ENCODE assay signal across 24 cellular contexts in the genomic region with DNA sequence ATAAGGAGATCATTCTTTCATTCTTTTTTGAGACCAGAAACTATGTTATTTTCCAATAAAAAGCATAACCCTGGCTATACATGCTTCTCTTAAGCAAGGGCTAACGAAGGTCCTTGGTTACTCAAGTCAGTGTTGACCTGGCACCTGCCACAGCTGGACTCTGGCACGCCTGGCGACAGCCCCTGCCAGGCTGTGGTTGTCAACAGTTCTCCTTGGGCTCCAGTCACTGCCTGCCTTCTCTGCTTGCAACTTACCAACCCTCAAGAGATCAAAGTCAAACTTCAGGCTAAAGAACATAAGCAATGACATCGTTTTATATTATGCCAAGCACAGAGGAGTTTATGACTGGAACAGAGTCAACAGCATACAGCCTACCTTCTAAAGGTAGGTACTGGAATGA.
"Had no signal": no experiment of that assay in that cellular context is flagged by ENCODE, and none has a peak within 500 bp of the region (broad histone marks: within the 10 kb centered on the region; RNA-seq: fewer than 3 reads in every experiment).

No MANE protein-coding gene starts in this region.

- H3K27me3 Mint-ChIP-seq: activated CD4-positive, alpha-beta T cell treated with anti-CD3 and anti-CD28 coated beads, Interleukin-2, amount 10 ng/mL, durations not matched to agents 7 days and 5 days; activated CD8-positive, alpha-beta memory T cell treated with anti-CD3 and anti-CD28 coated beads, Interleukin-2, amount 10 ng/mL, durations not matched to agents 7 days and 5 days; activated CD8-positive, alpha-beta T cell treated with anti-CD3 and anti-CD28 coated beads for 36 hours; activated naive CD8-positive, alpha-beta T cell treated with anti-CD3 and anti-CD28 coated beads, Interleukin-2, amount 50 U/mL, for 24 hours; brain; T-helper 17 cell; type B pancreatic cell had no signal

- DNase-seq: activated CD4-positive, alpha-beta T cell treated with anti-CD3 and anti-CD28 coated beads, Interleukin-2, amount 10 ng/mL, durations not matched to agents 7 days and 5 days; activated CD8-positive, alpha-beta memory T cell treated with anti-CD3 and anti-CD28 coated beads, Interleukin-2, amount 10 ng/mL, durations not matched to agents 7 days and 5 days; activated CD8-positive, alpha-beta T cell treated with anti-CD3 and anti-CD28 coated beads for 36 hours; activated gamma-delta T cell; activated naive CD4-positive, alpha-beta T cell treated with anti-CD3 and anti-CD28 coated beads, Interleukin-2, amount 50 U/mL, for 16 hours; activated naive CD8-positive, alpha-beta T cell treated with anti-CD3 and anti-CD28 coated beads, Interleukin-2, amount 50 U/mL, for 24 hours; activated T-cell treated with anti-CD3 and anti-CD28 coated beads for 4 hours; dermis blood vessel endothelial cell; effector CD8-positive, alpha-beta T cell; foreskin melanocyte; immature natural killer cell; left ventricle myocardium inferior; mammary epithelial cell; sigmoid colon; stimulated activated CD4-positive, alpha-beta T cell treated with anti-CD3 and anti-CD28 coated beads, Interleukin-2, amount 100 ng/mL, for 48 hours; stimulated activated naive CD8-positive, alpha-beta T cell treated with anti-CD3 and anti-CD28 coated beads, Interleukin-15, Interleukin-2, amounts not matched to agents 100 U/mL and 50 U/mL, for 24 hours; SW 1271; T-helper 17 cell; testis had no signal

- H3K36me3 Mint-ChIP-seq: activated CD8-positive, alpha-beta memory T cell treated with anti-CD3 and anti-CD28 coated beads, Interleukin-2, amount 10 ng/mL, durations not matched to agents 7 days and 5 days had no signal

- H3K27me3 ChIP-seq: neural progenitor cell, sigmoid colon, testis, vagina had no signal

- H3K4me1 Mint-ChIP-seq: activated CD8-positive, alpha-beta memory T cell treated with anti-CD3 and anti-CD28 coated beads, Interleukin-2, amount 10 ng/mL, durations not matched to agents 7 days and 5 days; neural progenitor cell had no signal

- H3K9ac ChIP-seq: neural progenitor cell had no signal

- H3K4me2 ChIP-seq: neural progenitor cell had no signal

- H3K27ac Mint-ChIP-seq: activated CD4-positive, alpha-beta T cell treated with anti-CD3 and anti-CD28 coated beads, Interleukin-2, amount 10 ng/mL, durations not matched to agents 7 days and 5 days; activated CD8-positive, alpha-beta memory T cell treated with anti-CD3 and anti-CD28 coated beads, Interleukin-2, amount 10 ng/mL, durations not matched to agents 7 days and 5 days; activated CD8-positive, alpha-beta T cell treated with anti-CD3 and anti-CD28 coated beads for 36 hours; activated naive CD8-positive, alpha-beta T cell treated with anti-CD3 and anti-CD28 coated beads, Interleukin-2, amount 50 U/mL, for 24 hours; immature natural killer cell; neural progenitor cell; T-helper 17 cell; type B pancreatic cell had no signal

- H3K4me3 ChIP-seq: left ventricle myocardium inferior, neural progenitor cell, sigmoid colon, testis, vagina had no signal

- H2AFZ ChIP-seq: neural progenitor cell had no signal

- H3K9me3 Mint-ChIP-seq: activated CD4-positive, alpha-beta T cell treated with anti-CD3 and anti-CD28 coated beads, Interleukin-2, amount 10 ng/mL, durations not matched to agents 7 days and 5 days; activated CD8-positive, alpha-beta T cell treated with anti-CD3 and anti-CD28 coated beads for 36 hours; activated naive CD8-positive, alpha-beta T cell treated with anti-CD3 and anti-CD28 coated beads, Interleukin-2, amount 50 U/mL, for 24 hours; brain; neural progenitor cell had no signal

- H3K4me3 Mint-ChIP-seq: activated CD4-positive, alpha-beta T cell treated with anti-CD3 and anti-CD28 coated beads, Interleukin-2, amount 10 ng/mL, durations not matched to agents 7 days and 5 days; activated CD8-positive, alpha-beta memory T cell treated with anti-CD3 and anti-CD28 coated beads, Interleukin-2, amount 10 ng/mL, durations not matched to agents 7 days and 5 days; activated CD8-positive, alpha-beta T cell treated with anti-CD3 and anti-CD28 coated beads for 36 hours; activated naive CD8-positive, alpha-beta T cell treated with anti-CD3 and anti-CD28 coated beads, Interleukin-2, amount 50 U/mL, for 24 hours; brain; immature natural killer cell; neural progenitor cell; T-helper 17 cell; type B pancreatic cell had no signal

- H3K4me1 ChIP-seq: left ventricle myocardium inferior, neural progenitor cell, sigmoid colon, testis, vagina had no signal

- H3K27ac ChIP-seq: left ventricle myocardium inferior, neural progenitor cell, sigmoid colon, testis had no signal

- ATAC-seq: activated CD4-positive, CD25-positive, alpha-beta regulatory T cell treated with anti-CD3 and anti-CD28 coated beads, Interleukin-2, amount 50 U/mL, for 24 hours; activated CD8-positive, alpha-beta memory T cell treated with anti-CD3 and anti-CD28 coated beads, Interleukin-2, amount 10 ng/mL, durations not matched to agents 7 days and 5 days; activated CD8-positive, alpha-beta T cell treated with anti-CD3 and anti-CD28 coated beads for 36 hours; activated naive CD8-positive, alpha-beta T cell treated with anti-CD3 and anti-CD28 coated beads, Interleukin-2, amount 50 U/mL, for 24 hours; stimulated activated naive CD8-positive, alpha-beta T cell treated with anti-CD3 and anti-CD28 coated beads, Interleukin-15, Interleukin-2, amounts not matched to agents 100 U/mL and 50 U/mL, for 24 hours; T-helper 17 cell had no signal

- H3K9me3 ChIP-seq: left ventricle myocardium inferior, sigmoid colon, testis, vagina had no signal
